Comparison of ENCODE assay signal across 33 cellular contexts in genomic region chr2:135093192-135093591, GRCh38. TPM values are rescaled to one million over a fixed set of nuclear protein-coding genes. Genes with fewer than 3 reads are reported as not detected.
DNase-seq lines count a peak whose midpoint lies in the region; ATAC-seq, FAIRE-seq and TF ChIP-seq lines count a peak whose summit lies in the region.
"Had no signal": no experiment of that assay in that cellular context is flagged by ENCODE, and none has a peak within 500 bp of the region (broad histone marks: within the 10 kb centered on the region; RNA-seq: fewer than 3 reads in every experiment).

No MANE protein-coding gene starts in this region.

- peaks cover 28% of the 10 kb centered on the region for H3K36me3 Mint-ChIP-seq in Caco-2 (ENCODE audit: insufficient read depth, unreplicated experiment)

- H3K4me1 Mint-ChIP-seq in Caco-2 (ENCODE audit: low read depth, unreplicated experiment), result peaks cover 35% of the 10 kb centered on the region

- H3K4me3 ChIP-seq in Caco-2 (ENCODE audit: low read depth, low read length) (no peak overlapping the region), PC-3 (ENCODE audit: low read length) (no peak overlapping the region), pancreas (no peak overlapping the region)
- H3K4me3 ChIP-seq: breast epithelium, HAP-1, left lung, prostate gland had no signal

- no peaks in the 10 kb centered on the region; the same call in 1 of the 2 replicates for H3K9me3 ChIP-seq in Caco-2
- H3K9me3 ChIP-seq in PC-3 (ENCODE audit: low read length), result no peaks in the 10 kb centered on the region
- H3K9me3 ChIP-seq in pancreas, result no peaks in the 10 kb centered on the region
- H3K9me3 ChIP-seq: prostate gland had no signal

- peak overlapping the region; percentile 40 for H3K4me2 ChIP-seq in PC-3 (ENCODE audit: low read length)

- BruUV-seq in Caco-2 (replicated peaks; lab: Mats Ljungman, UMichigan), result no TSS peak
- BruUV-seq in PC-3 (replicated peaks; lab: Mats Ljungman, UMichigan), result no TSS peak

- no peak overlapping the region for H3K9ac ChIP-seq in PC-3 (ENCODE audit: low read length)

- TF ChIP-seq CTCF in Caco-2 (IDR thresholded peaks at IDR 0.05; ENCODE audit: insufficient read depth in 1 of 2, low read depth in 1 of 2, low read length in 1 of 2, severe bottlenecking in 1 of 2, unreplicated experiment in 1 of 2) (no peak), PC-3 (conservative IDR thresholded peaks at IDR 0.05; ENCODE audit: low read depth, low read length) (no peak), pancreas (IDR thresholded peaks at IDR 0.05) (no peak), RWPE1 (conservative IDR thresholded peaks at IDR 0.05; ENCODE audit: low read depth) (no peak), D721Med (IDR thresholded peaks at IDR 0.05; ENCODE audit: insufficient read depth, missing control alignments) (no peak)

- no peaks in the 10 kb centered on the region for H3K27me3 Mint-ChIP-seq in Caco-2 (ENCODE audit: insufficient read depth, unreplicated experiment)
- H3K27me3 Mint-ChIP-seq: activated CD4-positive, alpha-beta memory T cell treated with anti-CD3 and anti-CD28 coated beads, Interleukin-2, amount 10 ng/mL, durations not matched to agents 7 days and 5 days; activated naive CD8-positive, alpha-beta T cell; naive thymus-derived CD4-positive, alpha-beta T cell; type B pancreatic cell had no signal

- H3K9me3 Mint-ChIP-seq in Caco-2 (ENCODE audit: unreplicated experiment), result no peaks in the 10 kb centered on the region
- H3K9me3 Mint-ChIP-seq: type B pancreatic cell had no signal

- H3K4me1 ChIP-seq in Caco-2 (peaks cover 44% of the 10 kb centered on the region), PC-3 (ENCODE audit: insufficient read depth, low read length) (peaks cover 51% of the 10 kb centered on the region), pancreas (peaks cover 5 to 10% (median 6%) of the 10 kb centered on the region in 3 donors)
- H3K4me1 ChIP-seq: breast epithelium, HAP-1, left lung, prostate gland had no signal

- POLR2A ChIA-PET in Caco-2 (lab: Charles Lee), result no interaction called here
- POLR2A ChIA-PET in PC-3 (lab: Charles Lee; ENCODE audit: unreplicated experiment), result no interaction called here
- POLR2A ChIA-PET in RWPE1 (lab: Yijun Ruan, JAX; ENCODE audit: low non-redundant PET), result no interaction called here

- H3K36me3 ChIP-seq in Caco-2 (ENCODE audit: control insufficient read depth, insufficient read depth, low read length) (no peaks in the 10 kb centered on the region; the same call in 1 of the 2 replicates), PC-3 (ENCODE audit: low read depth, low read length) (peaks cover 7% of the 10 kb centered on the region), pancreas (no peaks in the 10 kb centered on the region)
- H3K36me3 ChIP-seq: prostate gland had no signal

- peak overlapping the region; percentile 47 for H3K27ac Mint-ChIP-seq in Caco-2 (ENCODE audit: unreplicated experiment)
- H3K27ac Mint-ChIP-seq: activated CD4-positive, alpha-beta memory T cell treated with anti-CD3 and anti-CD28 coated beads, Interleukin-2, amount 10 ng/mL, durations not matched to agents 7 days and 5 days; activated naive CD8-positive, alpha-beta T cell; type B pancreatic cell had no signal

- no peak for DNase-seq in Caco-2
- DNase-seq in PC-3, result peak; percentile 64
- no peak for DNase-seq in epithelial cell of prostate (ENCODE audit: low read depth, low spot score)
- no peak for DNase-seq in pancreas
- DNase-seq in RWPE1 (ENCODE audit: low spot score), result no peak
- no peak for DNase-seq in HuH-7.5 (ENCODE audit: low spot score)
- DNase-seq in D721Med (ENCODE audit: insufficient read length, low spot score), result no peak
- DNase-seq: activated CD4-positive, alpha-beta memory T cell treated with anti-CD3 and anti-CD28 coated beads, Interleukin-2, amount 10 ng/mL, durations not matched to agents 7 days and 5 days; anterior cingulate cortex; Calu3; cortex of kidney; DND-41; effector memory CD4-positive, alpha-beta T cell; erythroblast; Kasumi-1; left lung; mesendoderm; MV-4-11; naive thymus-derived CD4-positive, alpha-beta T cell; NCI-H1436; NCI-H446; stimulated activated CD4-positive, alpha-beta T cell treated with anti-CD3 and anti-CD28 coated beads, Interleukin-4, amount 100 ng/mL, for 24 hours; substantia nigra; T-helper 1 cell had no signal

- CTCF ChIA-PET in Caco-2 (lab: Charles Lee) (no interaction called here), PC-3 (lab: Charles Lee) (no interaction called here), RWPE1 (lab: Yijun Ruan, JAX) (no interaction called here)

- peaks cover 2% of the 10 kb centered on the region for H3K79me2 ChIP-seq in PC-3 (ENCODE audit: low read length)

- FAIRE-seq in pancreas (lab: Jason Lieb, UNC) (peak; percentile 29), D721Med (lab: Jason Lieb, UNC) (no peak)

- H3K27me3 ChIP-seq in Caco-2 (replicated peaks; ENCODE audit: control insufficient read depth, insufficient read depth, low read length), result no peaks in the 10 kb centered on the region
- H3K27me3 ChIP-seq in PC-3 (ENCODE audit: low read length), result no peaks in the 10 kb centered on the region
- no peaks in the 10 kb centered on the region for H3K27me3 ChIP-seq in pancreas
- H3K27me3 ChIP-seq: breast epithelium, left lung had no signal

- H3K27ac ChIP-seq in PC-3 (ENCODE audit: low read length) (peak overlapping the region; percentile 43), epithelial cell of prostate (peak overlapping the region; percentile 2), pancreas (no peak overlapping the region), RWPE1 (no peak overlapping the region)
- H3K27ac ChIP-seq: breast epithelium, left lung, prostate gland had no signal

- no peak overlapping the region for H2AFZ ChIP-seq in PC-3 (ENCODE audit: low read length)

- ATAC-seq in PC-3, result peak; percentile 83
- no peak for ATAC-seq in pancreas
- ATAC-seq: activated CD4-positive, CD25-positive, alpha-beta regulatory T cell treated with anti-CD3 and anti-CD28 coated beads, Interleukin-2, amount 50 U/mL, for 24 hours; left lung; naive thymus-derived CD4-positive, alpha-beta T cell; sciatic nerve had no signal

- H3K4me3 Mint-ChIP-seq in Caco-2 (ENCODE audit: unreplicated experiment), result no peak overlapping the region
- H3K4me3 Mint-ChIP-seq: activated CD4-positive, alpha-beta memory T cell treated with anti-CD3 and anti-CD28 coated beads, Interleukin-2, amount 10 ng/mL, durations not matched to agents 7 days and 5 days; activated naive CD8-positive, alpha-beta T cell; naive thymus-derived CD4-positive, alpha-beta T cell; type B pancreatic cell had no signal

- H4K20me1 ChIP-seq in PC-3 (ENCODE audit: low read length), result no peaks in the 10 kb centered on the region

- H3K9me2 ChIP-seq in PC-3 (replicated peaks; ENCODE audit: low read length), result no peaks in the 10 kb centered on the region

- intact Hi-C loops in Caco-2 (cut with micrococcal nuclease; ENCODE audit: unreplicated experiment), result no loop called here
- intact Hi-C loops in PC-3 (cut with micrococcal nuclease), result loop anchor here (2.0 kb wide), 3 partner anchors 32 to 70 kb away; partner anchors contain the start of gene RAB3GAP1
- intact Hi-C loops in pancreas (cut with DNase I), result no loop called here

- no peaks in the 10 kb centered on the region for H3F3A ChIP-seq in PC-3 (ENCODE audit: low read length, unreplicated experiment)

RNA-seq across cellular contexts. Expression of gene RAB3GAP1, which starts 41.1 kb away (rescaled TPM):
- total RNA-seq in Caco-2 (2022), result 41.5 and 43.1 TPM in 2 replicates
- 35.8 and 41.1 TPM in 2 replicates for total RNA-seq in PC-3 (2014; rRNA removed)
- 10 to 100 TPM; 18.3 to 25.5 (median 23.5) TPM for total RNA-seq in pancreas
- polyA plus RNA-seq in pancreas, result 10 to 100 TPM; 10.3 to 18.1 TPM

RNA-seq across cellular contexts. Expression of gene MAP3K19, which starts 45.9 kb away (rescaled TPM):
- total RNA-seq in Caco-2 (2022) (not detected in 2 replicates), PC-3 (2014; rRNA removed) (not detected in 2 replicates), pancreas (not detected)
- not detected for polyA plus RNA-seq in pancreas
- total RNA-seq: activated CD4-positive, alpha-beta memory T cell treated with anti-CD3 and anti-CD28 coated beads, Interleukin-2, amount 10 ng/mL, durations not matched to agents 7 days and 5 days; breast epithelium; Calu3; glomerular endothelial cell; RPMI7951 had no signal
- polyA plus RNA-seq: naive thymus-derived CD4-positive, alpha-beta T cell had no signal

Comparison
In these comparisons a context has a peak if more than half of its experiments do, and no peak if none do; other contexts are left out.
1. H3K27ac ChIP-seq: peak in PC-3 (single experiment) and epithelial cell of prostate (single experiment); none in pancreas (0 of 4) and RWPE1 (single experiment).